14 cellular contexts compared by ENCODE assay signal in genomic region chr14:63986789-63987533, GRCh38.
A peak's percentile ranks its signal among the peaks of the same experiment; 100 is the strongest.
DNase-seq lines count a peak whose midpoint lies in the region; ATAC-seq and TF ChIP-seq lines count a peak whose summit lies in the region.
"Had no signal": no experiment of that assay in that cellular context is flagged by ENCODE, and none has a peak within 500 bp of the region (broad histone marks: within the 10 kb centered on the region; RNA-seq: fewer than 3 reads in every experiment).

No MANE protein-coding gene starts in this region.

- ATAC-seq in GM21360 (IDR thresholded peaks at IDR 0.05; ENCODE audit: unreplicated experiment) = no peak

- H3K4me3 ChIP-seq in astrocyte of the spinal cord (ENCODE audit: low read depth, low read length) = no peak overlapping the region
- H3K4me3 ChIP-seq in kidney epithelial cell (ENCODE audit: low read depth, low read length) = no peak overlapping the region
- H3K4me3 ChIP-seq: esophagus muscularis mucosa, lung, vagina had no signal

- TF ChIP-seq CTCF in astrocyte of the spinal cord (IDR thresholded peaks at IDR 0.05; ENCODE audit: low read depth, low read length) (no peak), kidney epithelial cell (IDR thresholded peaks at IDR 0.05; ENCODE audit: insufficient read depth, low read length, poor library complexity, severe bottlenecking) (no peak)

- DNase-seq in AG08396 (ENCODE audit: low spot score) (peak; percentile 33), HS-5 (ENCODE audit: low read depth) (peak; percentile 52), astrocyte of the spinal cord (ENCODE audit: low read depth, low spot score) (peak; percentile 65), kidney epithelial cell (ENCODE audit: low read depth) (peak; percentile 47), DMS53 (lab: John Stamatoyannopoulos, UW) (no peak), medulla oblongata (ENCODE audit: extremely low spot score) (no peak)
- no peak for DNase-seq in activated CD4-positive, alpha-beta T cell treated with anti-CD3 and anti-CD28 coated beads, Interleukin-2, amount 50 U/mL, for 48 hours
- DNase-seq: amniotic stem cell, NCI-H526, T-helper 1 cell had no signal

- H3K36me3 ChIP-seq in kidney epithelial cell (ENCODE audit: control insufficient read depth, insufficient read depth, low read length) = no peaks in the 10 kb centered on the region

- no peaks in the 10 kb centered on the region for H3K27me3 ChIP-seq in kidney epithelial cell (ENCODE audit: control insufficient read depth, insufficient read depth, low read length)
- H3K27me3 ChIP-seq: esophagus muscularis mucosa, vagina had no signal

- in situ Hi-C loops in astrocyte of the spinal cord (cut with HindIII; ENCODE audit: low sequenced_read_pairs) = no loop called here

Comparison
In these comparisons a context has a peak if more than half of its experiments do, and no peak if none do; other contexts are left out.
1. DNase-seq: peak in AG08396 (single experiment), HS-5 (single experiment), astrocyte of the spinal cord (single experiment) and kidney epithelial cell (single experiment); none in activated CD4-positive, alpha-beta T cell treated with anti-CD3 and anti-CD28 coated beads, Interleukin-2, amount 50 U/mL, for 48 hours (0 of 2), DMS53 (single experiment) and medulla oblongata (single experiment).